In genomic region chr5:78544531-78545200, GRCh38 we compare ENCODE assay signal across 12 cellular contexts.
DNase-seq lines count a peak whose midpoint lies in the region; ATAC-seq, FAIRE-seq and TF ChIP-seq lines count a peak whose summit lies in the region.
"Had no signal": no experiment of that assay in that cellular context is flagged by ENCODE, and none has a peak within 500 bp of the region (broad histone marks: within the 10 kb centered on the region; RNA-seq: fewer than 3 reads in every experiment).

No MANE protein-coding gene starts in this region.

- H3K9me3 ChIP-seq in pancreas (no peaks in the 10 kb centered on the region), Karpas-422 (ENCODE audit: low read length) (no peaks in the 10 kb centered on the region)
- H3K9me3 ChIP-seq: neutrophil, thoracic aorta had no signal

- POLR2A ChIA-PET in activated B cell treated with CpG ODN at 0.5 μM for 24 hours (lab: Charles Lee), result no interaction called here

- H3K9ac ChIP-seq in Karpas-422 (ENCODE audit: low read length), result no peak overlapping the region

- FAIRE-seq in pancreas (lab: Jason Lieb, UNC), result no peak
- FAIRE-seq: keratinocyte had no signal

- no peak for DNase-seq in activated B cell treated with CpG ODN at 0.5 μM for 24 hours
- DNase-seq in fibroblast of villous mesenchyme (ENCODE audit: low read depth), result peak; percentile 87
- DNase-seq in pancreas, result no peak
- DNase-seq in Karpas-422, result no peak
- DNase-seq: DMS79 treated with DMSO at 0.1 percent for 48 hours had no signal

- no peaks in the 10 kb centered on the region for H3K27me3 ChIP-seq in pancreas
- no peaks in the 10 kb centered on the region for H3K27me3 ChIP-seq in Karpas-422 (ENCODE audit: low read length)
- H3K27me3 ChIP-seq: neutrophil had no signal

- no peak overlapping the region for H3K27ac Mint-ChIP-seq in activated B cell treated with CpG ODN at 0.5 μM for 24 hours
- H3K27ac Mint-ChIP-seq in stimulated activated memory B cell treated with anti-CD40 and anti-IgM and Interleukin-4, amounts not matched to agents 10 μg/mL and 1 μg/mL and 100 μg/mL, for 72 hours, result no peak overlapping the region

- no peak overlapping the region for H3K4me3 ChIP-seq in fibroblast of villous mesenchyme (ENCODE audit: low read depth, low read length)
- no peak overlapping the region for H3K4me3 ChIP-seq in pancreas
- no peak overlapping the region for H3K4me3 ChIP-seq in Karpas-422 (ENCODE audit: low read length)
- H3K4me3 ChIP-seq: thoracic aorta had no signal

- H3K4me2 ChIP-seq in Karpas-422 (ENCODE audit: low read depth, low read length, poor library complexity, severe bottlenecking), result no peak overlapping the region

- CTCF ChIA-PET in activated B cell treated with CpG ODN at 0.5 μM for 24 hours (lab: Charles Lee), result interaction anchor here (0.6 kb wide), 1 partner anchor 89 kb away, joined by 3 read pairs; no protein-coding TSS in a partner anchor

- H3K9me2 ChIP-seq in Karpas-422 (replicated peaks; ENCODE audit: insufficient read depth, low read length), result no peaks in the 10 kb centered on the region

- H3K79me2 ChIP-seq in Karpas-422 (ENCODE audit: low read length), result no peaks in the 10 kb centered on the region

- H3K4me1 ChIP-seq in pancreas, result peaks cover 0 to 12% (median 0%) of the 10 kb centered on the region in 3 donors
- no peaks in the 10 kb centered on the region for H3K4me1 ChIP-seq in Karpas-422 (ENCODE audit: low read length)

- H3K36me3 Mint-ChIP-seq in activated B cell treated with CpG ODN at 0.5 μM for 24 hours (ENCODE audit: low read depth), result peaks cover 4% of the 10 kb centered on the region
- peaks cover 7% of the 10 kb centered on the region for H3K36me3 Mint-ChIP-seq in stimulated activated memory B cell treated with anti-CD40 and anti-IgM and Interleukin-4, amounts not matched to agents 10 μg/mL and 1 μg/mL and 100 μg/mL, for 72 hours

- H3K27ac ChIP-seq in pancreas, result no peak overlapping the region
- H3K27ac ChIP-seq in Karpas-422 (ENCODE audit: low read length), result no peak overlapping the region
- H3K27ac ChIP-seq: HL-60, neutrophil, thoracic aorta had no signal

- no peaks in the 10 kb centered on the region for H4K20me1 ChIP-seq in Karpas-422 (ENCODE audit: insufficient read depth, low read depth, low read length)

- H3K9me3 Mint-ChIP-seq in activated B cell treated with CpG ODN at 0.5 μM for 24 hours, result no peaks in the 10 kb centered on the region
- H3K9me3 Mint-ChIP-seq in stimulated activated memory B cell treated with anti-CD40 and anti-IgM and Interleukin-4, amounts not matched to agents 10 μg/mL and 1 μg/mL and 100 μg/mL, for 72 hours, result no peaks in the 10 kb centered on the region

- no peak overlapping the region for H2AFZ ChIP-seq in Karpas-422 (ENCODE audit: low read length)

- 88 to 92% methylated on average over 14 of the region's 14 CpGs for WGBS in pancreas, 2 donors

- no peak overlapping the region for H3K4me3 Mint-ChIP-seq in activated B cell treated with CpG ODN at 0.5 μM for 24 hours
- H3K4me3 Mint-ChIP-seq in stimulated activated memory B cell treated with anti-CD40 and anti-IgM and Interleukin-4, amounts not matched to agents 10 μg/mL and 1 μg/mL and 100 μg/mL, for 72 hours, result no peak overlapping the region

- H3K36me3 ChIP-seq in pancreas (no peaks in the 10 kb centered on the region), Karpas-422 (ENCODE audit: insufficient read depth, low read length) (no peaks in the 10 kb centered on the region)
- H3K36me3 ChIP-seq: neutrophil, thoracic aorta had no signal

- H3K27me3 Mint-ChIP-seq in activated B cell treated with CpG ODN at 0.5 μM for 24 hours, result no peaks in the 10 kb centered on the region
- no peaks in the 10 kb centered on the region for H3K27me3 Mint-ChIP-seq in stimulated activated memory B cell treated with anti-CD40 and anti-IgM and Interleukin-4, amounts not matched to agents 10 μg/mL and 1 μg/mL and 100 μg/mL, for 72 hours

- ATAC-seq in GM19351 (IDR thresholded peaks at IDR 0.05; ENCODE audit: unreplicated experiment) (peak; percentile 71), activated B cell treated with CpG ODN at 0.5 μM for 24 hours (ENCODE audit: low read depth) (peak; percentile 10), pancreas (no peak), HG03039 (IDR thresholded peaks at IDR 0.05; ENCODE audit: unreplicated experiment) (no peak)
- peak; percentile 65 for ATAC-seq in stimulated activated memory B cell treated with anti-CD40 and anti-IgM and Interleukin-4, amounts not matched to agents 10 μg/mL and 1 μg/mL and 100 μg/mL, for 72 hours

- peaks cover 3% of the 10 kb centered on the region for H3K4me1 Mint-ChIP-seq in activated B cell treated with CpG ODN at 0.5 μM for 24 hours
- H3K4me1 Mint-ChIP-seq in stimulated activated memory B cell treated with anti-CD40 and anti-IgM and Interleukin-4, amounts not matched to agents 10 μg/mL and 1 μg/mL and 100 μg/mL, for 72 hours, result peaks cover 45% of the 10 kb centered on the region

- intact Hi-C loops in activated B cell treated with CpG ODN at 0.5 μM for 24 hours (cut with micrococcal nuclease) (no loop called here), pancreas (cut with DNase I) (no loop called here)

- TF ChIP-seq CTCF in activated B cell treated with CpG ODN at 0.5 μM for 24 hours (IDR thresholded peaks at IDR 0.05) (no peak), fibroblast of villous mesenchyme (IDR thresholded peaks at IDR 0.05; ENCODE audit: insufficient read depth, low read depth, low read length) (no peak), pancreas (IDR thresholded peaks at IDR 0.05) (no peak)

Comparison
In these comparisons a context has a peak if more than half of its experiments do, and no peak if none do; other contexts are left out.
1. ATAC-seq: peak in GM19351 (single experiment), activated B cell treated with CpG ODN at 0.5 μM for 24 hours (single experiment) and stimulated activated memory B cell treated with anti-CD40 and anti-IgM and Interleukin-4, amounts not matched to agents 10 μg/mL and 1 μg/mL and 100 μg/mL, for 72 hours (single experiment); none in pancreas (0 of 4) and HG03039 (single experiment).